In genomic region chr10:5666324-5667220, GRCh38 we compare ENCODE assay signal across 1 cellular context.
A peak's percentile ranks its signal among the peaks of the same experiment; 100 is the strongest.
TF ChIP-seq lines count a peak whose summit lies in the region.

Gene ASB13 (minus strand): TSS chr10:5666595. CDS start chr10:5666551, 44 bp downstream.

TF ChIP-seq in HepG2, 621 proteins besides CTCF, POLR2A, EP300 and RAD21 (continued from another document and continues in another):
- TF ChIP-seq ZNF275 (CRISPR knock-in tag; IDR thresholded peaks at IDR 0.05; ENCODE audit: borderline replicate concordance) = no peak
- TF ChIP-seq JUN (CRISPR knock-in tag; IDR thresholded peaks at IDR 0.05) = 0 out of 2 replicates have a peak, but pooled peaks have one; percentile 33
- peak; percentile 58 for TF ChIP-seq SKI (IDR thresholded peaks at IDR 0.05; ENCODE audit: partially characterized antibody)
- TF ChIP-seq ZNF691 (CRISPR knock-in tag; IDR thresholded peaks at IDR 0.05; ENCODE audit: borderline replicate concordance, low read depth) = no peak
- no peak for TF ChIP-seq ZNF30 (CRISPR knock-in tag; IDR thresholded peaks at IDR 0.05)
- TF ChIP-seq THAP8 (CRISPR knock-in tag; IDR thresholded peaks at IDR 0.05; ENCODE audit: borderline replicate concordance) = no peak
- no peak; the same call in 1 of the 2 replicates for TF ChIP-seq ZNF354B (CRISPR knock-in tag; IDR thresholded peaks at IDR 0.05)
- TF ChIP-seq SMARCC2 (IDR thresholded peaks at IDR 0.05) = no peak
- TF ChIP-seq ZBTB3 (CRISPR knock-in tag; IDR thresholded peaks at IDR 0.05; ENCODE audit: borderline replicate concordance, low read depth) = no peak
- TF ChIP-seq KMT2A (CRISPR knock-in tag; IDR thresholded peaks at IDR 0.05) = peak; percentile 27; the same call in 1 of the 2 replicates
- TF ChIP-seq ZNF34 (CRISPR knock-in tag; IDR thresholded peaks at IDR 0.05; ENCODE audit: borderline replicate concordance) = no peak
- TF ChIP-seq FOSL2 (CRISPR knock-in tag; IDR thresholded peaks at IDR 0.05) = no peak
- no peak for TF ChIP-seq ZSCAN22 (CRISPR knock-in tag; IDR thresholded peaks at IDR 0.05)
- TF ChIP-seq ZFP36L1 (CRISPR knock-in tag; IDR thresholded peaks at IDR 0.05) = 0 out of 2 replicates have a peak, but pooled peaks have one; percentile 46
- peak; percentile 58; the same call in 1 of the 2 replicates for TF ChIP-seq ZNF788 (CRISPR knock-in tag; IDR thresholded peaks at IDR 0.05; ENCODE audit: borderline replicate concordance)
- TF ChIP-seq HMG20A (CRISPR knock-in tag; IDR thresholded peaks at IDR 0.05; ENCODE audit: borderline replicate concordance) = no peak; the same call in 1 of the 2 replicates
- TF ChIP-seq USF2 (IDR thresholded peaks at IDR 0.05; ENCODE audit: low read depth, low read length) = no peak
- no peak for TF ChIP-seq USF2 (CRISPR knock-in tag; IDR thresholded peaks at IDR 0.05; ENCODE audit: borderline replicate concordance)
- no peak for TF ChIP-seq ZNF333 (CRISPR knock-in tag; IDR thresholded peaks at IDR 0.05; ENCODE audit: borderline replicate concordance)
- TF ChIP-seq ZNF143 (CRISPR knock-in tag; IDR thresholded peaks at IDR 0.05) = peak; percentile 84
- peak; percentile 65 for TF ChIP-seq BORCS8-MEF2B (CRISPR knock-in tag; IDR thresholded peaks at IDR 0.05)
- no peak for TF ChIP-seq ZNF225 (CRISPR knock-in tag; IDR thresholded peaks at IDR 0.05)
- TF ChIP-seq AFF4 (CRISPR knock-in tag; IDR thresholded peaks at IDR 0.05) = no peak
- no peak for TF ChIP-seq CBX2 (IDR thresholded peaks at IDR 0.05; ENCODE audit: low read depth, low read length)
- no peak for TF ChIP-seq CBX2 (CRISPR knock-in tag; IDR thresholded peaks at IDR 0.05; ENCODE audit: low read depth)
- no peak for TF ChIP-seq GPN1 (CRISPR knock-in tag; IDR thresholded peaks at IDR 0.05; ENCODE audit: borderline replicate concordance)
- TF ChIP-seq ERF (CRISPR knock-in tag; IDR thresholded peaks at IDR 0.05) = no peak
- peak; percentile 60; the same call in 1 of the 2 replicates for TF ChIP-seq NFE2L1 (CRISPR knock-in tag; IDR thresholded peaks at IDR 0.05; ENCODE audit: borderline replicate concordance)
- peak; percentile 63; the same call in 1 of the 2 replicates for TF ChIP-seq GMEB1 (CRISPR knock-in tag; IDR thresholded peaks at IDR 0.05; ENCODE audit: borderline replicate concordance)
- TF ChIP-seq ZFP1 (CRISPR knock-in tag; IDR thresholded peaks at IDR 0.05) = no peak
- no peak for TF ChIP-seq SNRNP70 (IDR thresholded peaks at IDR 0.05; ENCODE audit: low read depth, low read length)
- TF ChIP-seq ZNF441 (CRISPR knock-in tag; IDR thresholded peaks at IDR 0.05; ENCODE audit: borderline replicate concordance) = peak; percentile 83
- no peak for TF ChIP-seq ZNF343 (CRISPR knock-in tag; IDR thresholded peaks at IDR 0.05)
- no peak for TF ChIP-seq ZBTB21 (CRISPR knock-in tag; IDR thresholded peaks at IDR 0.05)
- no peak for TF ChIP-seq NFIC (IDR thresholded peaks at IDR 0.05; ENCODE audit: low read length)
- TF ChIP-seq BCL3 (CRISPR knock-in tag; IDR thresholded peaks at IDR 0.05) = peak; percentile 22; the same call in 1 of the 2 replicates
- TF ChIP-seq ZNF790 (CRISPR knock-in tag; IDR thresholded peaks at IDR 0.05; ENCODE audit: borderline replicate concordance) = no peak; the same call in 1 of the 2 replicates
- peak; percentile 72; the same call in 1 of the 2 replicates for TF ChIP-seq ZNF713 (CRISPR knock-in tag; IDR thresholded peaks at IDR 0.05)
- no peak for TF ChIP-seq ZBTB1 (CRISPR knock-in tag; IDR thresholded peaks at IDR 0.05; ENCODE audit: borderline replicate concordance)
- no peak for TF ChIP-seq ZNF335 (CRISPR knock-in tag; IDR thresholded peaks at IDR 0.05)
- TF ChIP-seq ARNTL (CRISPR knock-in tag; IDR thresholded peaks at IDR 0.05) = no peak
- TF ChIP-seq AHDC1 (CRISPR knock-in tag; IDR thresholded peaks at IDR 0.05; ENCODE audit: borderline replicate concordance) = no peak
- TF ChIP-seq ZFY (CRISPR knock-in tag; IDR thresholded peaks at IDR 0.05) = peak; percentile 87
- no peak for TF ChIP-seq JUND (CRISPR knock-in tag; IDR thresholded peaks at IDR 0.05)
- no peak for TF ChIP-seq ZFP36 (IDR thresholded peaks at IDR 0.05; ENCODE audit: borderline replicate concordance, low read depth, low read length, partially characterized antibody)
- TF ChIP-seq ZBTB25 (CRISPR knock-in tag; IDR thresholded peaks at IDR 0.05) = no peak; the same call in 1 of the 2 replicates
